In genomic region chr1:155970531-155971167, GRCh38 we compare ENCODE assay signal across 9 cellular contexts. TPM values are rescaled to one million over a fixed set of nuclear protein-coding genes. Genes with fewer than 3 reads are reported as not detected.
A peak's percentile ranks its signal among the peaks of the same experiment; 100 is the strongest.
DNase-seq lines count a peak whose midpoint lies in the region; ATAC-seq and TF ChIP-seq lines count a peak whose summit lies in the region.
"Had no signal": no experiment of that assay in that cellular context is flagged by ENCODE, and none has a peak within 500 bp of the region (broad histone marks: within the 10 kb centered on the region; RNA-seq: fewer than 3 reads in every experiment).

No MANE protein-coding gene starts in this region.

- peaks cover 0 to 1% (median 0%) of the 10 kb centered on the region in 7 donors for H3K9me3 Mint-ChIP-seq in CD4-positive, CD25-positive, alpha-beta regulatory T cell

- 12 to 23% (median 14%) methylated on average over 11 of the region's 11 CpGs for WGBS in spleen, 5 donors

- peak overlapping the region; percentile 83 for H3K9ac ChIP-seq in OCI-LY3 (ENCODE audit: low read length)

- H3K4me1 ChIP-seq in CD4-positive, CD25-positive, alpha-beta regulatory T cell (ENCODE audit: control insufficient read depth, insufficient read depth, low read length, poor library complexity, severe bottlenecking): peaks cover 88% of the 10 kb centered on the region
- H3K4me1 ChIP-seq in OCI-LY3 (ENCODE audit: low read length): peaks cover 69% of the 10 kb centered on the region
- peaks cover 93 to 100% (median 98%) of the 10 kb centered on the region in 6 donors for H3K4me1 ChIP-seq in spleen

- peak overlapping the region; percentile 94 to 96 (median 95) for H3K27ac Mint-ChIP-seq in CD4-positive, CD25-positive, alpha-beta regulatory T cell

- peaks cover 55% of the 10 kb centered on the region for H3K36me3 ChIP-seq in CD4-positive, CD25-positive, alpha-beta regulatory T cell (ENCODE audit: control insufficient read depth, insufficient read depth, low read length)
- H3K36me3 ChIP-seq in OCI-LY3 (replicated peaks; ENCODE audit: low read depth, low read length): peaks cover 67% of the 10 kb centered on the region
- peaks cover 0 to 80% (median 31%) of the 10 kb centered on the region in 6 donors for H3K36me3 ChIP-seq in spleen

- H4K20me1 ChIP-seq in OCI-LY3 (ENCODE audit: insufficient read depth, low read length): peaks cover 92% of the 10 kb centered on the region

- no peak for TF ChIP-seq CTCF in OCI-LY3 (IDR thresholded peaks at IDR 0.05; ENCODE audit: low read depth, low read length)
- TF ChIP-seq CTCF in spleen (IDR thresholded peaks at IDR 0.05 in 8 of 11, conservative IDR thresholded peaks at IDR 0.05 in 3 of 11): peak in 1 of 11 experiments; percentile 18

- peak overlapping the region; percentile 52 for H3K4me3 ChIP-seq in CD4-positive, CD25-positive, alpha-beta regulatory T cell (ENCODE audit: low read depth, low read length)
- H3K4me3 ChIP-seq in OCI-LY3 (ENCODE audit: low read length): peak overlapping the region; percentile 71
- peak overlapping the region in 2 of 8 donors; percentile 4 to 46 for H3K4me3 ChIP-seq in spleen

- TF ChIP-seq POLR2A in spleen (IDR thresholded peaks at IDR 0.05): no peak

- H3K4me2 ChIP-seq in OCI-LY3 (ENCODE audit: low read length): peak overlapping the region; percentile 98

- H3K79me2 ChIP-seq in OCI-LY3 (ENCODE audit: low read length): peaks cover 100% of the 10 kb centered on the region

- no peak for DNase-seq in CD4-positive, CD25-positive, alpha-beta regulatory T cell
- DNase-seq in astrocyte of the hippocampus (ENCODE audit: low read depth, low spot score) (peak; percentile 73), iris pigment epithelial cell (ENCODE audit: low read depth) (peak; percentile 85), spleen (peak; percentile 94)

- H3K36me3 Mint-ChIP-seq in CD4-positive, CD25-positive, alpha-beta regulatory T cell: peaks cover 43% of the 10 kb centered on the region

- no peaks in the 10 kb centered on the region for H3K9me3 ChIP-seq in CD4-positive, CD25-positive, alpha-beta regulatory T cell (ENCODE audit: control insufficient read depth in 2 of 2, low read length in 2 of 2)
- H3K9me3 ChIP-seq in OCI-LY3 (ENCODE audit: insufficient read depth, low read length): no peaks in the 10 kb centered on the region
- no peaks in the 10 kb centered on the region for H3K9me3 ChIP-seq in spleen

- peak overlapping the region; percentile 71 to 92 (median 84) for H3K4me3 Mint-ChIP-seq in CD4-positive, CD25-positive, alpha-beta regulatory T cell

- H3K4me1 Mint-ChIP-seq in CD4-positive, CD25-positive, alpha-beta regulatory T cell: peaks cover 0 to 98% (median 78%) of the 10 kb centered on the region in 4 donors

- intact Hi-C loops in spleen (cut with DNase I; ENCODE audit: low total_unique reads): no loop called here

- peak; percentile 59 to 60 for ATAC-seq in CD4-positive, CD25-positive, alpha-beta regulatory T cell (ENCODE audit: low read depth in 2 of 2)
- peak; percentile 76 for ATAC-seq in GM21786 (IDR thresholded peaks at IDR 0.05; ENCODE audit: unreplicated experiment)
- ATAC-seq in HG03565 (IDR thresholded peaks at IDR 0.05; ENCODE audit: unreplicated experiment): no peak
- no peak for ATAC-seq in HG02642 (IDR thresholded peaks at IDR 0.05; ENCODE audit: poor library complexity, unreplicated experiment)

- H2AFZ ChIP-seq in OCI-LY3 (ENCODE audit: low read depth, low read length): no peak overlapping the region

- no peaks in the 10 kb centered on the region for H3K27me3 ChIP-seq in CD4-positive, CD25-positive, alpha-beta regulatory T cell (ENCODE audit: control insufficient read depth, insufficient read depth, low read length)
- H3K27me3 ChIP-seq in OCI-LY3 (ENCODE audit: low read depth, low read length) (no peaks in the 10 kb centered on the region), spleen (replicated peaks in 1 of 7) (no peaks in the 10 kb centered on the region)

- no peaks in the 10 kb centered on the region for H3K27me3 Mint-ChIP-seq in CD4-positive, CD25-positive, alpha-beta regulatory T cell

- peak overlapping the region; percentile 72 for H3K27ac ChIP-seq in CD4-positive, CD25-positive, alpha-beta regulatory T cell (ENCODE audit: insufficient read depth, low read length, poor library complexity, severe bottlenecking)
- H3K27ac ChIP-seq in OCI-LY3 (ENCODE audit: low read length): peak overlapping the region; percentile 93
- peak overlapping the region; percentile 60 to 99 (median 92) for H3K27ac ChIP-seq in spleen

RNA-seq across cellular contexts. Expression of gene ARHGEF2, which starts 7.7 kb away (rescaled TPM):
- 108 TPM for total RNA-seq in CD4-positive, CD25-positive, alpha-beta regulatory T cell
- 10 to 100 TPM; 16.1 to 19.2 (median 16.3) TPM for polyA plus RNA-seq in CD4-positive, CD25-positive, alpha-beta regulatory T cell
- 100 to 1,000 TPM; 129 to 228 (median 192) TPM for total RNA-seq in spleen
- polyA plus RNA-seq in spleen: 10 to 100 TPM; 45.1 to 83.0 (median 63.4) TPM

RNA-seq across cellular contexts. Expression of gene RXFP4, which starts 29.2 kb away (rescaled TPM):
- not detected for total RNA-seq in CD4-positive, CD25-positive, alpha-beta regulatory T cell
- polyA plus RNA-seq in CD4-positive, CD25-positive, alpha-beta regulatory T cell: 1 to 10 TPM in 1 of 4 donors, under 1 TPM in 1, not detected in 2; 0.32 to 1.4 TPM
- total RNA-seq in spleen: under 1 TPM in 1 of 7 donors, not detected in 6; 0.88 TPM
- polyA plus RNA-seq in spleen: under 1 TPM in 1 of 3 donors, not detected in 2; 0.06 TPM
- polyA plus RNA-seq: keratinocyte had no signal

RNA-seq across cellular contexts. Expression of gene KHDC4, which starts 36.4 kb away (rescaled TPM):
- 60.1 TPM for total RNA-seq in CD4-positive, CD25-positive, alpha-beta regulatory T cell
- 10 to 100 TPM in 1 of 4 donors, 1 to 10 TPM in 3; 7.4 to 10.8 (median 8.3) TPM for polyA plus RNA-seq in CD4-positive, CD25-positive, alpha-beta regulatory T cell
- total RNA-seq in spleen: 10 to 100 TPM; 43.2 to 70.5 (median 59.3) TPM
- 10 to 100 TPM; 24.9 to 33.8 (median 29.3) TPM for polyA plus RNA-seq in spleen

RNA-seq across cellular contexts. Expression of gene SSR2, which starts 50.1 kb away (rescaled TPM):
- total RNA-seq in CD4-positive, CD25-positive, alpha-beta regulatory T cell: 196 TPM
- 100 to 1,000 TPM; 358 to 421 (median 392) TPM for polyA plus RNA-seq in CD4-positive, CD25-positive, alpha-beta regulatory T cell
- total RNA-seq in spleen: 100 to 1,000 TPM; 152 to 254 (median 183) TPM
- 100 to 1,000 TPM; 198 to 291 (median 224) TPM for polyA plus RNA-seq in spleen

RNA-seq across cellular contexts. Expression of gene RIT1, which starts 59.5 kb away (rescaled TPM):
- total RNA-seq in CD4-positive, CD25-positive, alpha-beta regulatory T cell: 55.8 TPM
- polyA plus RNA-seq in CD4-positive, CD25-positive, alpha-beta regulatory T cell: 10 to 100 TPM; 25.0 to 32.1 (median 29.0) TPM
- 10 to 100 TPM; 48.1 to 66.2 (median 52.6) TPM for total RNA-seq in spleen
- polyA plus RNA-seq in spleen: 10 to 100 TPM in 2 of 3 donors, 1 to 10 TPM in 1; 9.0 to 16.3 (median 10.2) TPM

Comparison
In these comparisons a context has a peak if more than half of its experiments do, and no peak if none do; other contexts are left out.
1. ATAC-seq: peak in CD4-positive, CD25-positive, alpha-beta regulatory T cell (2 of 2) and GM21786 (single experiment); none in HG03565 (single experiment) and HG02642 (single experiment).
2. DNase-seq: peak in astrocyte of the hippocampus (single experiment), iris pigment epithelial cell (single experiment) and spleen (single experiment); none in CD4-positive, CD25-positive, alpha-beta regulatory T cell (0 of 3).
3. Peak in every context shown above with its lines, with median percentiles within 50 percentile points of each other: H3K27ac ChIP-seq.